ENCODE assay signal across 1 cellular context in the genomic region with DNA sequence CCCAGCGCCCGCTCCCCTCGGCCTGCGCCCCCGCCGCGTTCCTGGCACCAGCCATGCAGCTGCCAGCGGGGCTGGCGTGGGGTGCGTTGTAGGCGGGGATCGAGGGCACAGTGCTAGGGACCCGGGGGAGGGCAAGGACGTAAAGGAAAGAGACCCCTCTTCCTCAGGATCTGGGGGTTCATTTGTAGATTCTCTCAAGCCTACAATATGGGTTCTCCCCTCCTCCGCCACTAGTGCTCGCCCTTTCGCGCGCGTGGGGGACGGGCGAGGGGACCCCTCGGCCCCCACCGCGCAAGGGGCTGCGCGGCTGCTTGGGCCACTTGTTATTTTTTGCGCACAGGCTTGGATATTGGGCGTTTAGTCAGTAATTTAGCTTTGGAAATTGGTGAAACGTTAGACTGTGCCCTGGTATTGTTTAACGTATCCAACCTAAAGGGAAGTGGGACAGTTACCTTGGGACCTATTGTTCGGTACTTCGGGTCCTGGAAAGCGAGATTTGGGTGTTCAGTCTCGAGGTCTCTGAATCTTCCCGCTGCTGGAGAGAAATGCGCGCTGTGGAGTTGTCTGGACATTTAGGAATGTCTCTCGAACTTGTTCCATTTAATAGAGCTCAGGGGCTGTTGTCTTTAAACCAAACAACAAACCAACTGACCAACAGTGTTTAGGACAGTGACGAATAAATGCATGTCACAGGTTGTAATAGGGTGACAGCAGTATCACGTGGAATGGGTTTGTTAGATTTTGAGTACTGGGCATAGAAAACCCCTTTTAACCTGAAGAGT.
TF ChIP-seq lines count a peak whose summit lies in the region.

No MANE protein-coding gene starts in this region.

TF ChIP-seq in IMR-90, 13 proteins besides CTCF, POLR2A, EP300 and RAD21 (continued from another document):
- TF ChIP-seq, protein P1, sequence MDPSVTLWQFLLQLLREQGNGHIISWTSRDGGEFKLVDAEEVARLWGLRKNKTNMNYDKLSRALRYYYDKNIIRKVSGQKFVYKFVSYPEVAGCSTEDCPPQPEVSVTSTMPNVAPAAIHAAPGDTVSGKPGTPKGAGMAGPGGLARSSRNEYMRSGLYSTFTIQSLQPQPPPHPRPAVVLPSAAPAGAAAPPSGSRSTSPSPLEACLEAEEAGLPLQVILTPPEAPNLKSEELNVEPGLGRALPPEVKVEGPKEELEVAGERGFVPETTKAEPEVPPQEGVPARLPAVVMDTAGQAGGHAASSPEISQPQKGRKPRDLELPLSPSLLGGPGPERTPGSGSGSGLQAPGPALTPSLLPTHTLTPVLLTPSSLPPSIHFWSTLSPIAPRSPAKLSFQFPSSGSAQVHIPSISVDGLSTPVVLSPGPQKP (IDR thresholded peaks at IDR 0.05; ENCODE audit: borderline replicate concordance, low read depth, low read length): no peak
- no peak for TF ChIP-seq MAZ (IDR thresholded peaks at IDR 0.05; ENCODE audit: borderline replicate concordance, low read depth, low read length)
- no peak for TF ChIP-seq NFE2L2 (IDR thresholded peaks at IDR 0.05; ENCODE audit: low read depth, low read length)
- no peak for TF ChIP-seq CHD1 (IDR thresholded peaks at IDR 0.05; ENCODE audit: low read depth, low read length)
- TF ChIP-seq RFX5 (IDR thresholded peaks at IDR 0.05; ENCODE audit: low read depth, low read length): no peak
- no peak for TF ChIP-seq RCOR1 (IDR thresholded peaks at IDR 0.05; ENCODE audit: insufficient replicate concordance, low read length)
- TF ChIP-seq MXI1 (IDR thresholded peaks at IDR 0.05; ENCODE audit: borderline replicate concordance, low read depth, low read length): no peak
TF ChIP-seq in IMR-90: peak in this region for 0.
